Comparison of ENCODE assay signal across 17 cellular contexts in genomic region chr17:57676543-57676942, GRCh38.
"Had no signal": no experiment of that assay in that cellular context is flagged by ENCODE, and none has a peak within 500 bp of the region (broad histone marks: within the 10 kb centered on the region; RNA-seq: fewer than 3 reads in every experiment).

No MANE protein-coding gene starts in this region.

- ATAC-seq: activated CD4-positive, CD25-positive, alpha-beta regulatory T cell treated with anti-CD3 and anti-CD28 coated beads, Interleukin-2, amount 50 U/mL, for 24 hours; activated T-cell treated with anti-CD3 and anti-CD28 coated beads, Interleukin-2, amount 50 U/mL, for 4 hours; left ventricle myocardium superior; right cardiac atrium had no signal

- H3K27ac Mint-ChIP-seq: activated naive CD4-positive, alpha-beta T cell treated with anti-CD3 and anti-CD28 coated beads, Interleukin-2, amount 50 U/mL, for 24 hours had no signal

- H3K9me3 ChIP-seq: prostate gland, SJCRH30, stomach had no signal

- H3K4me3 ChIP-seq: cardiac muscle cell, dorsolateral prefrontal cortex, prostate gland, SJCRH30, stomach had no signal

- H3K27me3 ChIP-seq: cardiac muscle cell, dorsolateral prefrontal cortex, SJCRH30, stomach had no signal

- H3K4me1 ChIP-seq: prostate gland had no signal

- H3K36me3 ChIP-seq: cardiac muscle cell, prostate gland had no signal

- H3K27ac ChIP-seq: cardiac muscle cell, prostate gland, SJCRH30, stomach had no signal

- H3K9me3 Mint-ChIP-seq: activated naive CD4-positive, alpha-beta T cell treated with anti-CD3 and anti-CD28 coated beads, Interleukin-2, amount 50 U/mL, for 24 hours; activated T-cell treated with anti-CD3 and anti-CD28 coated beads, Interleukin-2, amount 50 U/mL, for 4 hours; neural crest cell had no signal

- DNase-seq: activated effector memory CD4-positive, alpha-beta T cell treated with Interleukin-2 at 50 U/mL for 16 hours; activated T-cell treated with anti-CD3 and anti-CD28 coated beads, Interleukin-2, amount 50 U/mL, for 4 hours; dorsolateral prefrontal cortex; foreskin melanocyte; glutamatergic neuron; hypothalamus; left ventricle myocardium superior; right cardiac atrium; SJCRH30; stomach; T1000; trophoblast cell had no signal

- H3K4me3 Mint-ChIP-seq: activated naive CD4-positive, alpha-beta T cell treated with anti-CD3 and anti-CD28 coated beads, Interleukin-2, amount 50 U/mL, for 24 hours; activated T-cell treated with anti-CD3 and anti-CD28 coated beads, Interleukin-2, amount 50 U/mL, for 4 hours; neural crest cell had no signal

- H3K27me3 Mint-ChIP-seq: activated naive CD4-positive, alpha-beta T cell treated with anti-CD3 and anti-CD28 coated beads, Interleukin-2, amount 50 U/mL, for 24 hours had no signal
